ENCODE assay signal across 1 cellular context in genomic region chr18:58513615-58514014, GRCh38.
TF ChIP-seq lines count a peak whose summit lies in the region.

No MANE protein-coding gene starts in this region.

TF ChIP-seq in WTC11, 78 proteins besides CTCF, POLR2A, EP300 and RAD21 (continued from another document):
- no peak for TF ChIP-seq HMGXB4 (CRISPR knock-in tag; IDR thresholded peaks at IDR 0.05)
- no peak for TF ChIP-seq TEAD1 (CRISPR knock-in tag; IDR thresholded peaks at IDR 0.05)
- TF ChIP-seq ESRRA (CRISPR knock-in tag; IDR thresholded peaks at IDR 0.05; ENCODE audit: borderline replicate concordance), result no peak
- no peak for TF ChIP-seq NFE2L1 (CRISPR knock-in tag; IDR thresholded peaks at IDR 0.05)
- no peak for TF ChIP-seq ZNF396 (CRISPR knock-in tag; IDR thresholded peaks at IDR 0.05; ENCODE audit: borderline replicate concordance)
- TF ChIP-seq E2F1 (CRISPR knock-in tag; IDR thresholded peaks at IDR 0.05), result no peak
TF ChIP-seq in WTC11: peak in this region for 0.
